In genomic region chr9:76200315-76200714, GRCh38 we compare ENCODE assay signal across 26 cellular contexts.
"Had no signal": no experiment of that assay in that cellular context is flagged by ENCODE, and none has a peak within 500 bp of the region (broad histone marks: within the 10 kb centered on the region; RNA-seq: fewer than 3 reads in every experiment).

No MANE protein-coding gene starts in this region.

- H3K9me3 ChIP-seq: body of pancreas, gastrocnemius medialis, left ventricle myocardium inferior, upper lobe of right lung had no signal

- H3K27me3 ChIP-seq: body of pancreas, cardiac muscle cell, gastrocnemius medialis, upper lobe of right lung had no signal

- H3K27ac ChIP-seq: body of pancreas, cardiac muscle cell, coronary artery, gastrocnemius medialis, left ventricle myocardium inferior, upper lobe of right lung had no signal

- H3K36me3 Mint-ChIP-seq: stimulated activated effector memory CD8-positive, alpha-beta T cell treated with anti-CD3 and anti-CD28 coated beads, Interleukin-12 subunit alpha, Interleukin-12 subunit beta, amount 100 ng/mL, for 72 hours had no signal

- H3K27me3 Mint-ChIP-seq: activated B cell treated with CpG ODN at 0.5 μM for 24 hours; activated CD8-positive, alpha-beta T cell treated with anti-CD3 and anti-CD28 coated beads for 36 hours; activated naive CD8-positive, alpha-beta T cell treated with anti-CD3 and anti-CD28 coated beads, Interleukin-2, amount 50 U/mL, for 24 hours; activated T-helper 17 cell treated with anti-CD3 and anti-CD28 coated beads, Interleukin-2, amount 50 U/mL, for 72 hours; stimulated activated naive CD8-positive, alpha-beta T cell treated with anti-CD3 and anti-CD28 coated beads, Interleukin-15, Interleukin-2, amounts not matched to agents 100 ng/mL and 50 ng/mL, for 24 hours had no signal

- H3K27ac Mint-ChIP-seq: activated B cell treated with CpG ODN at 0.5 μM for 24 hours; activated CD8-positive, alpha-beta T cell treated with anti-CD3 and anti-CD28 coated beads for 36 hours; activated naive CD8-positive, alpha-beta T cell treated with anti-CD3 and anti-CD28 coated beads, Interleukin-2, amount 50 U/mL, for 24 hours; activated T-helper 17 cell treated with anti-CD3 and anti-CD28 coated beads, Interleukin-2, amount 50 U/mL, for 72 hours; nephron; progenitor cell of endocrine pancreas; stimulated activated effector memory CD8-positive, alpha-beta T cell treated with anti-CD3 and anti-CD28 coated beads, Interleukin-12 subunit alpha, Interleukin-12 subunit beta, amount 100 ng/mL, for 72 hours; stimulated activated naive CD8-positive, alpha-beta T cell treated with anti-CD3 and anti-CD28 coated beads, Interleukin-15, Interleukin-2, amounts not matched to agents 100 ng/mL and 50 ng/mL, for 24 hours; T-helper 2 cell treated with Interferon-gamma antibody and Interleukin-4, amounts not matched to agents 5 μg/mL and 100 μg/mL, for 36 hours had no signal

- H3K4me3 Mint-ChIP-seq: activated B cell treated with CpG ODN at 0.5 μM for 24 hours; activated CD8-positive, alpha-beta T cell treated with anti-CD3 and anti-CD28 coated beads for 36 hours; activated naive CD8-positive, alpha-beta T cell treated with anti-CD3 and anti-CD28 coated beads, Interleukin-2, amount 50 U/mL, for 24 hours; activated T-cell treated with anti-CD3 and anti-CD28 coated beads, Interleukin-2, amount 50 U/mL, for 4 hours; activated T-helper 17 cell treated with anti-CD3 and anti-CD28 coated beads, Interleukin-2, amount 50 U/mL, for 72 hours; nephron; stimulated activated effector memory CD8-positive, alpha-beta T cell treated with anti-CD3 and anti-CD28 coated beads, Interleukin-12 subunit alpha, Interleukin-12 subunit beta, amount 100 ng/mL, for 72 hours; stimulated activated naive CD8-positive, alpha-beta T cell treated with anti-CD3 and anti-CD28 coated beads, Interleukin-15, Interleukin-2, amounts not matched to agents 100 ng/mL and 50 ng/mL, for 24 hours; T-helper 2 cell treated with Interferon-gamma antibody and Interleukin-4, amounts not matched to agents 5 μg/mL and 100 μg/mL, for 36 hours had no signal

- H3K4me1 Mint-ChIP-seq: activated B cell treated with CpG ODN at 0.5 μM for 24 hours; activated naive CD8-positive, alpha-beta T cell treated with anti-CD3 and anti-CD28 coated beads, Interleukin-2, amount 50 U/mL, for 24 hours; activated T-helper 17 cell treated with anti-CD3 and anti-CD28 coated beads, Interleukin-2, amount 50 U/mL, for 72 hours; stimulated activated effector memory CD8-positive, alpha-beta T cell treated with anti-CD3 and anti-CD28 coated beads, Interleukin-12 subunit alpha, Interleukin-12 subunit beta, amount 100 ng/mL, for 72 hours had no signal

- H3K36me3 ChIP-seq: cardiac muscle cell, gastrocnemius medialis, left ventricle myocardium inferior, upper lobe of right lung had no signal

- H3K4me1 ChIP-seq: body of pancreas, gastrocnemius medialis, left ventricle myocardium inferior had no signal

- H3K9me3 Mint-ChIP-seq: activated B cell treated with CpG ODN at 0.5 μM for 24 hours; activated CD8-positive, alpha-beta T cell treated with anti-CD3 and anti-CD28 coated beads for 36 hours; activated naive CD8-positive, alpha-beta T cell treated with anti-CD3 and anti-CD28 coated beads, Interleukin-2, amount 50 U/mL, for 24 hours; activated T-cell treated with anti-CD3 and anti-CD28 coated beads, Interleukin-2, amount 50 U/mL, for 4 hours; activated T-helper 17 cell treated with anti-CD3 and anti-CD28 coated beads, Interleukin-2, amount 50 U/mL, for 72 hours; nephron; stimulated activated naive CD8-positive, alpha-beta T cell treated with anti-CD3 and anti-CD28 coated beads, Interleukin-15, Interleukin-2, amounts not matched to agents 100 ng/mL and 50 ng/mL, for 24 hours; T-helper 2 cell treated with Interferon-gamma antibody and Interleukin-4, amounts not matched to agents 5 μg/mL and 100 μg/mL, for 36 hours had no signal

- DNase-seq: activated B cell treated with CpG ODN at 0.5 μM for 24 hours; activated CD4-positive, alpha-beta T cell treated with anti-CD3 and anti-CD28 coated beads, Interleukin-2, amount 50 U/mL, for 1 hour; activated CD8-positive, alpha-beta T cell treated with anti-CD3 and anti-CD28 coated beads for 36 hours; activated gamma-delta T cell treated with Interleukin-2 at 50 U/mL for 16 hours; activated naive CD4-positive, alpha-beta T cell treated with anti-CD3 and anti-CD28 coated beads, Interleukin-2, amount 50 U/mL, for 16 hours; activated naive CD8-positive, alpha-beta T cell treated with anti-CD3 and anti-CD28 coated beads, Interleukin-2, amount 50 U/mL, for 24 hours; activated T-cell treated with anti-CD3 and anti-CD28 coated beads, Interleukin-2, amount 50 U/mL, for 4 hours; body of pancreas; cerebellar nuclear complex; gastrocnemius medialis; islet precursor cell; left ventricle myocardium inferior; mesendoderm; small intestine; stimulated activated CD4-positive, alpha-beta T cell treated with anti-CD3 and anti-CD28 coated beads, Interleukin-4, amount 100 ng/mL, for 24 hours; T-helper 1 cell; upper lobe of right lung had no signal

- H3K4me3 ChIP-seq: body of pancreas, cardiac muscle cell, coronary artery, gastrocnemius medialis, left ventricle myocardium inferior, lung, upper lobe of right lung had no signal
